In the genomic region with DNA sequence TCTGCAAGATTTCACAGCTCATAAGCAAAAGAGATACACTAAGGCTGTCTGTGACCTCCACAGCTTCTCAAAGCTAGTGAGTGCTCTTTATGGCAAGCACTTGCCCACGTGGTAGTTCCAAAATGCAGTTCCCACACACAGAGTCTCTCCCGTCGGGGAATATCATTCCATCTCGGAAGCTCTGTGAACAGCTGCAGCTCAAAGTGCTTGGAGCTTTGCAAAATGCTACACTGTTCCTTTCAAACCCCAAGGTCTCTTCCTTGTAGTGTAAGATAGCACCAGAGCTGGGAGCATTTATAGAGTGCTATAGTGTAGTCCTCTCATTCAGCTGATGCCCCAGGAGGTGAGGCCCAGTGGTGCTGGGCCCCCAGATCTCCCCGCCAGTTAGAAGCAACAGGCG, we compare ENCODE assay signal across 1 cellular context.
TF ChIP-seq lines count a peak whose summit lies in the region.

No MANE protein-coding gene starts in this region.

TF ChIP-seq in HepG2, 621 proteins besides CTCF, POLR2A, EP300 and RAD21 (continued from another document):
- TF ChIP-seq, protein P1, sequence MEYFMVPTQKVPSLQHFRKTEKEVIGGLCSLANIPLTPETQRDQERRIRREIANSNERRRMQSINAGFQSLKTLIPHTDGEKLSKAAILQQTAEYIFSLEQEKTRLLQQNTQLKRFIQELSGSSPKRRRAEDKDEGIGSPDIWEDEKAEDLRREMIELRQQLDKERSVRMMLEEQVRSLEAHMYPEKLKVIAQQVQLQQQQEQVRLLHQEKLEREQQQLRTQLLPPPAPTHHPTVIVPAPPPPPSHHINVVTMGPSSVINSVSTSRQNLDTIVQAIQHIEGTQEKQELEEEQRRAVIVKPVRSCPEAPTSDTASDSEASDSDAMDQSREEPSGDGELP (IDR thresholded peaks at IDR 0.05; ENCODE audit: borderline replicate concordance, low read depth) = no peak
- no peak for TF ChIP-seq ARHGAP35 (CRISPR knock-in tag; IDR thresholded peaks at IDR 0.05; ENCODE audit: borderline replicate concordance)
- TF ChIP-seq JARID2 (CRISPR knock-in tag; IDR thresholded peaks at IDR 0.05; ENCODE audit: insufficient replicate concordance) = no peak
- TF ChIP-seq, protein P2, sequence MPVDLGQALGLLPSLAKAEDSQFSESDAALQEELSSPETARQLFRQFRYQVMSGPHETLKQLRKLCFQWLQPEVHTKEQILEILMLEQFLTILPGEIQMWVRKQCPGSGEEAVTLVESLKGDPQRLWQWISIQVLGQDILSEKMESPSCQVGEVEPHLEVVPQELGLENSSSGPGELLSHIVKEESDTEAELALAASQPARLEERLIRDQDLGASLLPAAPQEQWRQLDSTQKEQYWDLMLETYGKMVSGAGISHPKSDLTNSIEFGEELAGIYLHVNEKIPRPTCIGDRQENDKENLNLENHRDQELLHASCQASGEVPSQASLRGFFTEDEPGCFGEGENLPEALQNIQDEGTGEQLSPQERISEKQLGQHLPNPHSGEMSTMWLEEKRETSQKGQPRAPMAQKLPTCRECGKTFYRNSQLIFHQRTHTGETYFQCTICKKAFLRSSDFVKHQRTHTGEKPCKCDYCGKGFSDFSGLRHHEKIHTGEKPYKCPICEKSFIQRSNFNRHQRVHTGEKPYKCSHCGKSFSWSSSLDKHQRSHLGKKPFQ (CRISPR knock-in tag; IDR thresholded peaks at IDR 0.05; ENCODE audit: insufficient replicate concordance) = no peak
- no peak for TF ChIP-seq CREB1 (IDR thresholded peaks at IDR 0.05)
- no peak for TF ChIP-seq CREB1 (CRISPR knock-in tag; IDR thresholded peaks at IDR 0.05)
- TF ChIP-seq, protein P3, sequence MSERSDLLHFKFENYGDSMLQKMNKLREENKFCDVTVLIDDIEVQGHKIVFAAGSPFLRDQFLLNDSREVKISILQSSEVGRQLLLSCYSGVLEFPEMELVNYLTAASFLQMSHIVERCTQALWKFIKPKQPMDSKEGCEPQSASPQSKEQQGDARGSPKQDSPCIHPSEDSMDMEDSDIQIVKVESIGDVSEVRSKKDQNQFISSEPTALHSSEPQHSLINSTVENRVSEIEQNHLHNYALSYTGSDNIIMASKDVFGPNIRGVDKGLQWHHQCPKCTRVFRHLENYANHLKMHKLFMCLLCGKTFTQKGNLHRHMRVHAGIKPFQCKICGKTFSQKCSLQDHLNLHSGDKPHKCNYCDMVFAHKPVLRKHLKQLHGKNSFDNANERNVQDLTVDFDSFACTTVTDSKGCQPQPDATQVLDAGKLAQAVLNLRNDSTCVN (CRISPR knock-in tag; IDR thresholded peaks at IDR 0.05; ENCODE audit: borderline replicate concordance) = no peak
- TF ChIP-seq, protein P4, sequence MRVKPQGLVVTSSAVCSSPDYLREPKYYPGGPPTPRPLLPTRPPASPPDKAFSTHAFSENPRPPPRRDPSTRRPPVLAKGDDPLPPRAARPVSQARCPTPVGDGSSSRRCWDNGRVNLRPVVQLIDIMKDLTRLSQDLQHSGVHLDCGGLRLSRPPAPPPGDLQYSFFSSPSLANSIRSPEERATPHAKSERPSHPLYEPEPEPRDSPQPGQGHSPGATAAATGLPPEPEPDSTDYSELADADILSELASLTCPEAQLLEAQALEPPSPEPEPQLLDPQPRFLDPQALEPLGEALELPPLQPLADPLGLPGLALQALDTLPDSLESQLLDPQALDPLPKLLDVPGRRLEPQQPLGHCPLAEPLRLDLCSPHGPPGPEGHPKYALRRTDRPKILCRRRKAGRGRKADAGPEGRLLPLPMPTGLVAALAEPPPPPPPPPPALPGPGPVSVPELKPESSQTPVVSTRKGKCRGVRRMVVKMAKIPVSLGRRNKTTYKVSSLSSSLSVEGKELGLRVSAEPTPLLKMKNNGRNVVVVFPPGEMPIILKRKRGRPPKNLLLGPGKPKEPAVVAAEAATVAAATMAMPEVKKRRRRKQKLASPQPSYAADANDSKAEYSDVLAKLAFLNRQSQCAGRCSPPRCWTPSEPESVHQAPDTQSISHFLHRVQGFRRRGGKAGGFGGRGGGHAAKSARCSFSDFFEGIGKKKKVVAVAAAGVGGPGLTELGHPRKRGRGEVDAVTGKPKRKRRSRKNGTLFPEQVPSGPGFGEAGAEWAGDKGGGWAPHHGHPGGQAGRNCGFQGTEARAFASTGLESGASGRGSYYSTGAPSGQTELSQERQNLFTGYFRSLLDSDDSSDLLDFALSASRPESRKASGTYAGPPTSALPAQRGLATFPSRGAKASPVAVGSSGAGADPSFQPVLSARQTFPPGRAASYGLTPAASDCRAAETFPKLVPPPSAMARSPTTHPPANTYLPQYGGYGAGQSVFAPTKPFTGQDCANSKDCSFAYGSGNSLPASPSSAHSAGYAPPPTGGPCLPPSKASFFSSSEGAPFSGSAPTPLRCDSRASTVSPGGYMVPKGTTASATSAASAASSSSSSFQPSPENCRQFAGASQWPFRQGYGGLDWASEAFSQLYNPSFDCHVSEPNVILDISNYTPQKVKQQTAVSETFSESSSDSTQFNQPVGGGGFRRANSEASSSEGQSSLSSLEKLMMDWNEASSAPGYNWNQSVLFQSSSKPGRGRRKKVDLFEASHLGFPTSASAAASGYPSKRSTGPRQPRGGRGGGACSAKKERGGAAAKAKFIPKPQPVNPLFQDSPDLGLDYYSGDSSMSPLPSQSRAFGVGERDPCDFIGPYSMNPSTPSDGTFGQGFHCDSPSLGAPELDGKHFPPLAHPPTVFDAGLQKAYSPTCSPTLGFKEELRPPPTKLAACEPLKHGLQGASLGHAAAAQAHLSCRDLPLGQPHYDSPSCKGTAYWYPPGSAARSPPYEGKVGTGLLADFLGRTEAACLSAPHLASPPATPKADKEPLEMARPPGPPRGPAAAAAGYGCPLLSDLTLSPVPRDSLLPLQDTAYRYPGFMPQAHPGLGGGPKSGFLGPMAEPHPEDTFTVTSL (CRISPR knock-in tag; IDR thresholded peaks at IDR 0.05; ENCODE audit: borderline replicate concordance) = no peak
- no peak for TF ChIP-seq SP2 (CRISPR knock-in tag; IDR thresholded peaks at IDR 0.05)
- no peak for TF ChIP-seq SRY (CRISPR knock-in tag; IDR thresholded peaks at IDR 0.05)
- TF ChIP-seq, protein P5, sequence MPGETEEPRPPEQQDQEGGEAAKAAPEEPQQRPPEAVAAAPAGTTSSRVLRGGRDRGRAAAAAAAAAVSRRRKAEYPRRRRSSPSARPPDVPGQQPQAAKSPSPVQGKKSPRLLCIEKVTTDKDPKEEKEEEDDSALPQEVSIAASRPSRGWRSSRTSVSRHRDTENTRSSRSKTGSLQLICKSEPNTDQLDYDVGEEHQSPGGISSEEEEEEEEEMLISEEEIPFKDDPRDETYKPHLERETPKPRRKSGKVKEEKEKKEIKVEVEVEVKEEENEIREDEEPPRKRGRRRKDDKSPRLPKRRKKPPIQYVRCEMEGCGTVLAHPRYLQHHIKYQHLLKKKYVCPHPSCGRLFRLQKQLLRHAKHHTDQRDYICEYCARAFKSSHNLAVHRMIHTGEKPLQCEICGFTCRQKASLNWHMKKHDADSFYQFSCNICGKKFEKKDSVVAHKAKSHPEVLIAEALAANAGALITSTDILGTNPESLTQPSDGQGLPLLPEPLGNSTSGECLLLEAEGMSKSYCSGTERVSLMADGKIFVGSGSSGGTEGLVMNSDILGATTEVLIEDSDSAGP (CRISPR knock-in tag; IDR thresholded peaks at IDR 0.05; ENCODE audit: borderline replicate concordance) = no peak
- no peak for TF ChIP-seq TRIM24 (CRISPR knock-in tag; IDR thresholded peaks at IDR 0.05)
- TF ChIP-seq, protein P6, sequence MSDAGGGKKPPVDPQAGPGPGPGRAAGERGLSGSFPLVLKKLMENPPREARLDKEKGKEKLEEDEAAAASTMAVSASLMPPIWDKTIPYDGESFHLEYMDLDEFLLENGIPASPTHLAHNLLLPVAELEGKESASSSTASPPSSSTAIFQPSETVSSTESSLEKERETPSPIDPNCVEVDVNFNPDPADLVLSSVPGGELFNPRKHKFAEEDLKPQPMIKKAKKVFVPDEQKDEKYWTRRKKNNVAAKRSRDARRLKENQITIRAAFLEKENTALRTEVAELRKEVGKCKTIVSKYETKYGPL (CRISPR knock-in tag; IDR thresholded peaks at IDR 0.05) = no peak
- no peak for TF ChIP-seq EEA1 (CRISPR knock-in tag; IDR thresholded peaks at IDR 0.05; ENCODE audit: borderline replicate concordance)
- TF ChIP-seq TAF15 (IDR thresholded peaks at IDR 0.05; ENCODE audit: low read depth, low read length, poor library complexity, severe bottlenecking) = no peak
- TF ChIP-seq MAF1 (CRISPR knock-in tag; IDR thresholded peaks at IDR 0.05; ENCODE audit: borderline replicate concordance) = no peak
- TF ChIP-seq ZMAT3 (CRISPR knock-in tag; conservative IDR thresholded peaks at IDR 0.05) = no peak
